In genomic region chr6:27672113-27672799, GRCh38 we compare ENCODE assay signal across 1 cellular context.
TF ChIP-seq lines count a peak whose summit lies in the region.

No MANE protein-coding gene starts in this region.

TF ChIP-seq in HepG2, 621 proteins besides CTCF, POLR2A, EP300 and RAD21 (continued from another document):
- TF ChIP-seq GRHL1 (CRISPR knock-in tag; conservative IDR thresholded peaks at IDR 0.05) (no peak), ZNF503 (CRISPR knock-in tag; IDR thresholded peaks at IDR 0.05) (0 out of 2 replicates have a peak, but pooled peaks have one; percentile 76), ZNF737 (CRISPR knock-in tag; IDR thresholded peaks at IDR 0.05; ENCODE audit: borderline replicate concordance) (no peak; the same call in 1 of the 2 replicates), SOX13 (IDR thresholded peaks at IDR 0.05) (peak; percentile 35; the same call in 1 of the 2 replicates), SOX13 (CRISPR knock-in tag; conservative IDR thresholded peaks at IDR 0.05 in 1 of 2, IDR thresholded peaks at IDR 0.05 in 1 of 2) (peak in 1 of 2 experiments; percentile 59; a peak in 1 of 4 replicates), TBX2 (CRISPR knock-in tag; IDR thresholded peaks at IDR 0.05; ENCODE audit: borderline replicate concordance) (peak; percentile 66; the same call in 1 of the 2 replicates), ZNF496 (CRISPR knock-in tag; IDR thresholded peaks at IDR 0.05; ENCODE audit: insufficient replicate concordance) (no peak), ZBTB33 (CRISPR knock-in tag; IDR thresholded peaks at IDR 0.05) (peak; percentile 45; the same call in 1 of the 2 replicates), DRAP1 (CRISPR knock-in tag; IDR thresholded peaks at IDR 0.05) (peak; percentile 90), ZNF678 (CRISPR knock-in tag; IDR thresholded peaks at IDR 0.05) (no peak), RNF2 (conservative IDR thresholded peaks at IDR 0.05; ENCODE audit: low read depth) (no peak), UBTF (CRISPR knock-in tag; IDR thresholded peaks at IDR 0.05) (peak; percentile 86), CBX5 (CRISPR knock-in tag; IDR thresholded peaks at IDR 0.05; ENCODE audit: borderline replicate concordance) (peak; percentile 70; the same call in 1 of the 2 replicates), MLX (CRISPR knock-in tag; IDR thresholded peaks at IDR 0.05) (0 out of 2 replicates have a peak, but pooled peaks have one; percentile 5), MYNN (CRISPR knock-in tag; IDR thresholded peaks at IDR 0.05; ENCODE audit: low read depth) (peak; percentile 39; the same call in 1 of the 2 replicates), ZNF276 (CRISPR knock-in tag; IDR thresholded peaks at IDR 0.05; ENCODE audit: low read depth) (no peak), ZNF644 (CRISPR knock-in tag; IDR thresholded peaks at IDR 0.05; ENCODE audit: low read depth) (peak; percentile 92), RBM22 (optimal IDR thresholded peaks at IDR 0.05; ENCODE audit: low read length) (peak; percentile 90), RARA (CRISPR knock-in tag; IDR thresholded peaks at IDR 0.05) (peak; percentile 58; the same call in 1 of the 2 replicates), PAF1 (CRISPR knock-in tag; IDR thresholded peaks at IDR 0.05) (no peak), DR1 (CRISPR knock-in tag; IDR thresholded peaks at IDR 0.05) (peak; percentile 68), ZNF567 (CRISPR knock-in tag; IDR thresholded peaks at IDR 0.05; ENCODE audit: borderline replicate concordance) (peak; percentile 96), SOX5 (CRISPR knock-in tag; IDR thresholded peaks at IDR 0.05; ENCODE audit: borderline replicate concordance) (peak; percentile 68; the same call in 1 of the 2 replicates), GTF2F1 (IDR thresholded peaks at IDR 0.05; ENCODE audit: low read length) (no peak), GABPB1 (CRISPR knock-in tag; IDR thresholded peaks at IDR 0.05) (peak; percentile 54), ZFP36L1 (CRISPR knock-in tag; IDR thresholded peaks at IDR 0.05) (peak; percentile 77; the same call in 1 of the 2 replicates), ZNF607 (CRISPR knock-in tag; IDR thresholded peaks at IDR 0.05; ENCODE audit: borderline replicate concordance) (peak; percentile 55; the same call in 1 of the 2 replicates), JARID2 (CRISPR knock-in tag; IDR thresholded peaks at IDR 0.05; ENCODE audit: insufficient replicate concordance) (no peak), ZBTB14 (CRISPR knock-in tag; IDR thresholded peaks at IDR 0.05) (no peak), MBD4 (IDR thresholded peaks at IDR 0.05; ENCODE audit: borderline replicate concordance, low read length) (no peak), ZNF44 (CRISPR knock-in tag; IDR thresholded peaks at IDR 0.05) (no peak), NFKBIZ (CRISPR knock-in tag; IDR thresholded peaks at IDR 0.05) (no peak)
